In genomic region chr10:123043409-123043925, GRCh38 we compare ENCODE assay signal across 7 cellular contexts. TPM values are rescaled to one million over a fixed set of nuclear protein-coding genes. Genes with fewer than 3 reads are reported as not detected.
A peak's percentile ranks its signal among the peaks of the same experiment; 100 is the strongest.
DNase-seq lines count a peak whose midpoint lies in the region; ATAC-seq and TF ChIP-seq lines count a peak whose summit lies in the region.

No MANE protein-coding gene starts in this region.

- no peaks in the 10 kb centered on the region for H3K79me2 ChIP-seq in mammary epithelial cell (ENCODE audit: insufficient read depth, low read length)

- H2AFZ ChIP-seq in mammary epithelial cell (ENCODE audit: low read depth, low read length): no peak overlapping the region

- in situ Hi-C loops in mammary epithelial cell (cut with MboI; ENCODE audit: low sequenced_read_pairs in 2 of 2): loop anchor here (5.0 to 25.0 kb wide), 4 partner anchors 89 to 919 kb away; no protein-coding TSS in a partner anchor

- H3K27ac ChIP-seq in mammary epithelial cell (ENCODE audit: insufficient read depth, low read depth, low read length): no peak overlapping the region

- ATAC-seq in T-cell (replicated peaks in 1 of 4) (peak; percentile 59 to 72 (median 64)), left colon (peak; percentile 93)

- H3K27ac Mint-ChIP-seq in T-cell: no peak overlapping the region

- H4K20me1 ChIP-seq in mammary epithelial cell (ENCODE audit: insufficient read depth, low read length): no peaks in the 10 kb centered on the region

- no peaks in the 10 kb centered on the region for H3K4me1 ChIP-seq in mammary epithelial cell (ENCODE audit: insufficient read depth, low read length)

- H3K4me3 Mint-ChIP-seq in T-cell: no peak overlapping the region

- no peaks in the 10 kb centered on the region for H3K9me3 ChIP-seq in mammary epithelial cell (replicated peaks; ENCODE audit: insufficient read depth, low read length)

- no peak overlapping the region for H3K4me2 ChIP-seq in mammary epithelial cell (ENCODE audit: insufficient read depth, low read depth, low read length)

- 11% methylated on average over 3 of the region's 5 CpGs for WGBS in mammary epithelial cell (ENCODE audit: low coverage, missing lambda C conversion rate)

- no peaks in the 10 kb centered on the region for H3K36me3 ChIP-seq in mammary epithelial cell (ENCODE audit: insufficient read depth, low read length)

- no peaks in the 10 kb centered on the region for H3K9me3 Mint-ChIP-seq in T-cell

- no peak overlapping the region for H3K4me3 ChIP-seq in mammary epithelial cell (replicated peaks in 1 of 3; ENCODE audit: insufficient read depth in 1 of 3, low read depth in 2 of 3, low read length in 3 of 3)

- peak; percentile 84 to 91 for TF ChIP-seq CTCF in mammary epithelial cell (conservative IDR thresholded peaks at IDR 0.05 in 1 of 2, IDR thresholded peaks at IDR 0.05 in 1 of 2; ENCODE audit: extremely low read depth in 1 of 2, insufficient read depth in 1 of 2, low read depth in 1 of 2, low read length in 2 of 2)

- H3K27me3 Mint-ChIP-seq in T-cell: no peaks in the 10 kb centered on the region

- dilution Hi-C loops in mammary epithelial cell (cut with HindIII; ENCODE audit: low sequenced_read_pairs): loop anchor here (5.0 kb wide), 1 partner anchor 509 kb away; no protein-coding TSS in a partner anchor

- intact Hi-C loops in mammary epithelial cell (cut with micrococcal nuclease): loop anchor here (1.0 to 5.0 kb wide), 5 partner anchors 89 to 924 kb away; partner anchors contain the start of gene BUB3
- intact Hi-C loops in left colon (cut with DNase I, micrococcal nuclease): no loop called here

- BruUV-seq in mammary epithelial cell (replicated peaks; lab: Mats Ljungman, UMichigan): no TSS peak

- H3K27me3 ChIP-seq in mammary epithelial cell (ENCODE audit: insufficient read depth, low read length): no peaks in the 10 kb centered on the region

- H3K36me3 Mint-ChIP-seq in T-cell: peaks cover 31% of the 10 kb centered on the region

- CTCF ChIA-PET in HEK293T (lab: Yijun Ruan, JAX) (interaction anchor here (0.7 to 1.1 kb wide), 8 partner anchors 10 to 539 kb away, joined by 3 to 4 read pairs (median 3); no protein-coding TSS in a partner anchor), T-cell (lab: Charles Lee) (interaction anchor here (0.6 to 1.8 kb wide), 8 partner anchors 10 to 924 kb away, joined by 3 to 6 read pairs (median 3); no protein-coding TSS in a partner anchor), mammary epithelial cell (lab: Charles Lee; ENCODE audit: low non-redundant PET) (interaction anchor here (0.6 to 0.7 kb wide), 4 partner anchors 87 to 567 kb away, joined by 3 to 5 read pairs (median 4); no protein-coding TSS in a partner anchor)

- POLR2A ChIA-PET in HEK293T (lab: Yijun Ruan, JAX) (interaction anchor here (1.5 kb wide), 1 partner anchor 110 kb away, joined by 4 read pairs; the partner anchor contains the start of gene BUB3), T-cell (lab: Charles Lee) (no interaction called here)

- peaks cover 0 to 7% (median 1%) of the 10 kb centered on the region in 3 donors for H3K4me1 Mint-ChIP-seq in T-cell

- peak; percentile 31 for DNase-seq in GM04504 (ENCODE audit: low read depth)
- peak; percentile 80 for DNase-seq in HEK293T (ENCODE audit: extremely low spot score)
- peak; percentile 37 to 84 (median 63) for DNase-seq in NCI-H1417 (lab: John Stamatoyannopoulos, UW)
- DNase-seq in T-cell: peak in 32 of 34 experiments; percentile 1 to 55 (median 30)
- peak; percentile 58 for DNase-seq in mammary epithelial cell
- peak; percentile 38 to 44 for DNase-seq in left colon
- peak; percentile 3 to 5 (median 4) for DNase-seq in stimulated activated CD4-positive, alpha-beta T cell treated with anti-CD3 and anti-CD28 coated beads, TNF-alpha, amount 100 ng/mL, for 4 hours (ENCODE audit: low read depth in 3 of 3)

- H3K9ac ChIP-seq in mammary epithelial cell (ENCODE audit: insufficient read depth, low read length): no peak overlapping the region

TF ChIP-seq in HEK293T, 16 proteins besides CTCF, POLR2A, EP300 and RAD21:
- TF ChIP-seq FOXM1 (IDR thresholded peaks at IDR 0.05; ENCODE audit: borderline replicate concordance) (no peak), SUZ12 (IDR thresholded peaks at IDR 0.05) (no peak), L3MBTL2 (conservative IDR thresholded peaks at IDR 0.05) (no peak), LEF1 (IDR thresholded peaks at IDR 0.05; ENCODE audit: borderline replicate concordance) (no peak)

RNA-seq across cellular contexts. Expression of gene ACADSB, which starts 34.7 kb away (rescaled TPM):
- 10 to 100 TPM; 25.3 to 33.8 (median 33.0) TPM for total RNA-seq in T-cell
- 10 to 100 TPM in 1 of 2 donors, 1 to 10 TPM in 1; 4.2 to 12.8 TPM for total RNA-seq in mammary epithelial cell
- 3.3 TPM for polyA plus RNA-seq in mammary epithelial cell
- 0.47 TPM for polyA minus RNA-seq in mammary epithelial cell
- 10 to 100 TPM; 39.8 to 45.2 TPM for total RNA-seq in left colon

RNA-seq across cellular contexts. Expression of gene IKZF5, which starts 34.9 kb away (rescaled TPM):
- total RNA-seq in T-cell (10 to 100 TPM; 22.6 to 68.1 (median 29.4) TPM), mammary epithelial cell (1 to 10 TPM; 6.5 to 9.2 TPM), left colon (10 to 100 TPM; 10.9 to 14.1 TPM)
- 5.5 TPM for polyA plus RNA-seq in mammary epithelial cell
- polyA minus RNA-seq in mammary epithelial cell: 1.9 TPM

Comparison
In these comparisons a context has a peak if more than half of its experiments do, and no peak if none do; other contexts are left out.
1. DNase-seq: peak in every context shown above with its lines; median percentile 80 in HEK293T; 63 in NCI-H1417; 58 in mammary epithelial cell; 41 in left colon; 31 in GM04504; 30 in T-cell; 4 in stimulated activated CD4-positive, alpha-beta T cell treated with anti-CD3 and anti-CD28 coated beads, TNF-alpha, amount 100 ng/mL, for 4 hours.